1 cellular context compared by ENCODE assay signal in the genomic region with DNA sequence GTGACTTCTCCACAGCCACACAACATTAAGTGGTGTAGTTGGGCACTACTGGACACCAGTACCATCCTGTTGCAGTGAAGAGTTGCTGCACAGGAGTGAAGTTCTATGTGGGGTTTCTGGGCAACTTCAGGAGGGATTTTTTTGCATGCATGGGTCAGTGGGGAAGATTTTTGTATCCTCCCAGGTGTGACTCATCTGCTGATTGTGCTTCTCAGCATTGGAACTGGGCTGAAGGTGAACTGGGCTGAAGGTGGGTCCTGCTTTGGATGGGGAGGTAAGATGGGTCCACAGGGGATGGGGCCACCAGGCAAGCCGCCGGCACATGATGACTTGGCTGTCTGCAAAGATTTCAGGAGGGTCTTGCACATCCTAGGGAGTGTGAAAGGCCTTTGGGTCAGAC.
TF ChIP-seq lines count a peak whose summit lies in the region.

No MANE protein-coding gene starts in this region.

TF ChIP-seq in IMR-90, 13 proteins besides CTCF, POLR2A, EP300 and RAD21:
- TF ChIP-seq CHD1 (IDR thresholded peaks at IDR 0.05; ENCODE audit: low read depth, low read length), result no peak
- TF ChIP-seq MAZ (IDR thresholded peaks at IDR 0.05; ENCODE audit: borderline replicate concordance, low read depth, low read length), result no peak
- TF ChIP-seq, protein P1, sequence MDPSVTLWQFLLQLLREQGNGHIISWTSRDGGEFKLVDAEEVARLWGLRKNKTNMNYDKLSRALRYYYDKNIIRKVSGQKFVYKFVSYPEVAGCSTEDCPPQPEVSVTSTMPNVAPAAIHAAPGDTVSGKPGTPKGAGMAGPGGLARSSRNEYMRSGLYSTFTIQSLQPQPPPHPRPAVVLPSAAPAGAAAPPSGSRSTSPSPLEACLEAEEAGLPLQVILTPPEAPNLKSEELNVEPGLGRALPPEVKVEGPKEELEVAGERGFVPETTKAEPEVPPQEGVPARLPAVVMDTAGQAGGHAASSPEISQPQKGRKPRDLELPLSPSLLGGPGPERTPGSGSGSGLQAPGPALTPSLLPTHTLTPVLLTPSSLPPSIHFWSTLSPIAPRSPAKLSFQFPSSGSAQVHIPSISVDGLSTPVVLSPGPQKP (IDR thresholded peaks at IDR 0.05; ENCODE audit: borderline replicate concordance, low read depth, low read length), result no peak
- TF ChIP-seq NFE2L2 (IDR thresholded peaks at IDR 0.05; ENCODE audit: low read depth, low read length), result no peak
- TF ChIP-seq SMC3 (IDR thresholded peaks at IDR 0.05; ENCODE audit: low read depth, low read length), result no peak
- TF ChIP-seq MAFK (IDR thresholded peaks at IDR 0.05; ENCODE audit: low read depth, low read length), result no peak
- TF ChIP-seq FOS (IDR thresholded peaks at IDR 0.05; ENCODE audit: low read depth, low read length), result no peak
- no peak for TF ChIP-seq CEBPB (IDR thresholded peaks at IDR 0.05; ENCODE audit: low read depth, low read length)
- TF ChIP-seq, protein P2, sequence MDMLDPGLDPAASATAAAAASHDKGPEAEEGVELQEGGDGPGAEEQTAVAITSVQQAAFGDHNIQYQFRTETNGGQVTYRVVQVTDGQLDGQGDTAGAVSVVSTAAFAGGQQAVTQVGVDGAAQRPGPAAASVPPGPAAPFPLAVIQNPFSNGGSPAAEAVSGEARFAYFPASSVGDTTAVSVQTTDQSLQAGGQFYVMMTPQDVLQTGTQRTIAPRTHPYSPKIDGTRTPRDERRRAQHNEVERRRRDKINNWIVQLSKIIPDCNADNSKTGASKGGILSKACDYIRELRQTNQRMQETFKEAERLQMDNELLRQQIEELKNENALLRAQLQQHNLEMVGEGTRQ (IDR thresholded peaks at IDR 0.05; ENCODE audit: low read depth, low read length), result no peak
- no peak for TF ChIP-seq RCOR1 (IDR thresholded peaks at IDR 0.05; ENCODE audit: insufficient replicate concordance, low read length)
- no peak for TF ChIP-seq MXI1 (IDR thresholded peaks at IDR 0.05; ENCODE audit: borderline replicate concordance, low read depth, low read length)
- TF ChIP-seq BHLHE40 (IDR thresholded peaks at IDR 0.05; ENCODE audit: low read depth, low read length), result no peak
- no peak for TF ChIP-seq RFX5 (IDR thresholded peaks at IDR 0.05; ENCODE audit: low read depth, low read length)
